In the genomic region with DNA sequence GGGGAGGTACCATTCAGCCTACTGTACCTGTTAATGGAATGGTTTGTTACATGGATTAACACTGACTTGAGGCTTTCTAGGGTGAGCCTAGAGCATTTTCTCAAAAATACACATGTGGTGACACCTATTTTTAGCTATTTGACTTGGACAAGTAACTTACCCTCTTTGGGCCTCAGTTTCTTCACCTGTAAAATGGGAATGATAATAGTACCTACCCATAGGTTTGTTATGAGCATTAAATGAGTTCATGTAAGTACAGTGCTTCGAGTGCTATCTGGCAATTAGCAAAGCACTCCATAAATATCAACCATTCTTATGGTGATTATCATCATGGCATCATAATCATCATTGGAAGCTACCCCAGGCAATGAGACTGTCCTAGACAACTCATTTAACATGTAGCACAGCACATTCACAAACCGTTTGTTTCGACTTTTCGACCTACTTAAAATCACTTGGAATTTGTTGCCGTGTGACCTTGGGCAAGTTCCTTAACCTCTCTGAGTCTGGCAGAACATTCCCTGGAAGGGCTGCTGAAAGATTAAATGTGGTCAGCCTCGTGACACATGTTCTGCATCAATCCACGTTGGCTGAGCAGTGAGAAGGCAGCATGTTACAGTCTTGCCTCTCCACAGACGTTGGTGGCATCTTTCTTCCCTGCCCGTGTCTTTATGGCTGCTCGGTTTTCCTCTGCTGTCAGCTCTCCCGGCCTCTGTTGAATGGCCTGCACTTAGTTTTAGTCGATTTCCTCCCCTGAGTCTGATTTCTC, we compare ENCODE assay signal across 1 cellular context.
TF ChIP-seq lines count a peak whose summit lies in the region.

No MANE protein-coding gene starts in this region.

TF ChIP-seq in GM12878, 131 proteins besides CTCF, POLR2A, EP300 and RAD21:
- TF ChIP-seq ZNF217 (IDR thresholded peaks at IDR 0.05) (0 out of 2 replicates have a peak, but pooled peaks have one; percentile 29), HDAC6 (IDR thresholded peaks at IDR 0.05; ENCODE audit: unreplicated experiment) (no peak), ATF7 (IDR thresholded peaks at IDR 0.05; ENCODE audit: low read depth) (no peak), CHD1 (IDR thresholded peaks at IDR 0.05; ENCODE audit: low read depth, low read length) (no peak), STAT3 (IDR thresholded peaks at IDR 0.05; ENCODE audit: low read depth, low read length) (no peak), CREB1 (IDR thresholded peaks at IDR 0.05; ENCODE audit: low read depth) (no peak)
